ENCODE assay signal across 8 cellular contexts in the genomic region with DNA sequence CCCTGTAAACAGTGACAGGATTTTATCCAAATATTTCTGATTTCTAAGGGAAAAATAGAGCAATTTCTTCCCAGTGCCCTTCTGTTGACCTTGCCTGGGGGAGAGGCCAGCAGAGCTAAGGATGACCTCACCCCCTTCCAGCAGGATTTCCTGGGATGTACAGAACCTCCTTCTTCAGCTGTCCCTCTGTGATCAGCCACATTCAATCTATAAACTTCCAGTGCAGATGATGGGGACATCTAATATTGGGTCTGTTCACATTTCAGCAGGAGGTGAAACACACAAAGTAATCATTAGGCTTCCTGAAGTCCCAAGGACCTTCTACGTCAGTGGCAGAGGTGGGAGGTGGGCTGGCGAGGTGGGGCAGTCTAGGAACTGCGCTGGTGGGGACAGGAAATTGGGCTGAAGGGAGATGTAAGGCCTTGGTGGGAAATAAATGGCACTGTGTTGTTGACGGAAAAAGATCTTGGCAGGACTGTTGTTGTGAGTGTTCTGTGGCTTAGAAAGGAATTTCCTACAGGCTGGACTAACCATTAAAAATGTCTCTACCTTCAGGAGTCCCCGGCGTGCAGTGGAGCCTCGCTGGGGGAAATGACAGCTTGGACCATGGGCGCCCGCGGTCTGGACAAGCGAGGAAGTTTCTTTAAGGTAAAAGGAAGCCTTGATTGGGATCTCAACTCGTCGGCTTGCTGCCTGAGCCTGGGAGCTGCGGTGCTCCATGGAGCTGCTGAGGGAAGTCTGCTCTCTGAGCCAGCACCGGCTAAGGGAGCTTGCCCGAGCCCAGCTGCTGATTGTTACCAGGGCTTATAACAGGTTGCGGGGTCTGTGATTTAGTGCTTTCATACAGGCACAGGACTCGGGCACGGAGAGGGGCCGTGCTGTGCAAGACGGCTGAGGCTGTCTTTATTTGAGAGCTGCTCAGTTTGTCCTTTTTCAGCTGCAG.
DNase-seq lines count a peak whose midpoint lies in the region; ATAC-seq, FAIRE-seq and TF ChIP-seq lines count a peak whose summit lies in the region.

No MANE protein-coding gene starts in this region.

- 0 out of 22 replicates have a peak overlapping the region, but pooled peaks of 1 of the 11 experiments have one; percentile 8 for H3K27ac ChIP-seq in BLaER1 treated with 17β-estradiol and CSF1 and Interleukin-3, amounts not matched to agents 10 nM and 100 nM
- peak overlapping the region; percentile 76 for H3K27ac ChIP-seq in SJCRH30
- H3K27ac ChIP-seq in gastroesophageal sphincter: peak overlapping the region; percentile 69 to 90 (median 86)
- H3K27ac ChIP-seq in parathyroid adenoma: peak overlapping the region; percentile 72

- H3K4me3 Mint-ChIP-seq in stimulated activated effector memory CD8-positive, alpha-beta T cell treated with anti-CD3 and anti-CD28 coated beads, Interleukin-12 subunit alpha, Interleukin-12 subunit beta, amount 100 ng/mL, for 72 hours: no peak overlapping the region

- ATAC-seq in gastroesophageal sphincter: peak; percentile 50
- no peak for ATAC-seq in stimulated activated effector memory CD8-positive, alpha-beta T cell treated with anti-CD3 and anti-CD28 coated beads, Interleukin-12 subunit alpha, Interleukin-12 subunit beta, amount 100 ng/mL, for 72 hours
- ATAC-seq in HG03097 (IDR thresholded peaks at IDR 0.05; ENCODE audit: low FRiP score, unreplicated experiment): no peak

- no peak for FAIRE-seq in GM12891 (lab: Jason Lieb, UNC)

- WGBS in gastroesophageal sphincter (ENCODE audit: low coverage in 1 of 2), 2 donors: 4 to 10% methylated on average over 8 to 11 of the region's 21 CpGs

- H3K36me3 Mint-ChIP-seq in stimulated activated effector memory CD8-positive, alpha-beta T cell treated with anti-CD3 and anti-CD28 coated beads, Interleukin-12 subunit alpha, Interleukin-12 subunit beta, amount 100 ng/mL, for 72 hours: no peaks in the 10 kb centered on the region

- peak overlapping the region; percentile 34 to 70 (median 53) for H3K4me2 ChIP-seq in BLaER1 treated with 17β-estradiol and CSF1 and Interleukin-3, amounts not matched to agents 10 nM and 100 nM
- no peak overlapping the region for H3K4me2 ChIP-seq in parathyroid adenoma (ENCODE audit: low read length)

- peaks cover 7% of the 10 kb centered on the region for H3K79me2 ChIP-seq in parathyroid adenoma

- H3K9me3 ChIP-seq in BLaER1 treated with 17β-estradiol and CSF1 and Interleukin-3, amounts not matched to agents 10 nM and 100 nM (replicated peaks in 1 of 11): peaks cover 0 to 19% (median 0%) of the 10 kb centered on the region in 11 experiments; a peak in 4 of 22 replicates
- no peaks in the 10 kb centered on the region for H3K9me3 ChIP-seq in SJCRH30 (replicated peaks)
- H3K9me3 ChIP-seq in gastroesophageal sphincter: no peaks in the 10 kb centered on the region
- no peaks in the 10 kb centered on the region for H3K9me3 ChIP-seq in parathyroid adenoma (ENCODE audit: control insufficient read depth, low read length)

- no peaks in the 10 kb centered on the region for H3K9me3 Mint-ChIP-seq in stimulated activated effector memory CD8-positive, alpha-beta T cell treated with anti-CD3 and anti-CD28 coated beads, Interleukin-12 subunit alpha, Interleukin-12 subunit beta, amount 100 ng/mL, for 72 hours

- H3K4me3 ChIP-seq in BLaER1 treated with 17β-estradiol and CSF1 and Interleukin-3, amounts not matched to agents 10 nM and 100 nM: no peak overlapping the region
- H3K4me3 ChIP-seq in SJCRH30 (peak overlapping the region; percentile 53), gastroesophageal sphincter (peak overlapping the region; percentile 24 to 44), parathyroid adenoma (ENCODE audit: low read depth, low read length) (no peak overlapping the region)

- peaks cover 23 to 50% (median 32%) of the 10 kb centered on the region in 10 experiments; a peak in 19 of 20 replicates for H3K4me1 ChIP-seq in BLaER1 treated with 17β-estradiol and CSF1 and Interleukin-3, amounts not matched to agents 10 nM and 100 nM
- H3K4me1 ChIP-seq in SJCRH30 (peaks cover 25% of the 10 kb centered on the region), gastroesophageal sphincter (peaks cover 26 to 73% (median 51%) of the 10 kb centered on the region in 3 donors), parathyroid adenoma (peaks cover 2% of the 10 kb centered on the region)

- H4K20me1 ChIP-seq in BLaER1 treated with 17β-estradiol and CSF1 and Interleukin-3, amounts not matched to agents 10 nM and 100 nM: no peaks in the 10 kb centered on the region

- H3K9ac ChIP-seq in BLaER1 treated with 17β-estradiol and CSF1 and Interleukin-3, amounts not matched to agents 10 nM and 100 nM: no peak overlapping the region
- H3K9ac ChIP-seq in parathyroid adenoma: no peak overlapping the region

- no peaks in the 10 kb centered on the region for H3K4me1 Mint-ChIP-seq in stimulated activated effector memory CD8-positive, alpha-beta T cell treated with anti-CD3 and anti-CD28 coated beads, Interleukin-12 subunit alpha, Interleukin-12 subunit beta, amount 100 ng/mL, for 72 hours

- peaks cover 0 to 13% (median 0%) of the 10 kb centered on the region in 11 experiments; a peak in 4 of 22 replicates for H3K27me3 ChIP-seq in BLaER1 treated with 17β-estradiol and CSF1 and Interleukin-3, amounts not matched to agents 10 nM and 100 nM
- H3K27me3 ChIP-seq in SJCRH30 (no peaks in the 10 kb centered on the region), gastroesophageal sphincter (no peaks in the 10 kb centered on the region), parathyroid adenoma (ENCODE audit: control insufficient read depth, insufficient read depth, low read length) (no peaks in the 10 kb centered on the region)

- TF ChIP-seq POLR2A in gastroesophageal sphincter (IDR thresholded peaks at IDR 0.05) (no peak), GM12891 (IDR thresholded peaks at IDR 0.05; ENCODE audit: low read depth, low read length) (no peak)

- TF ChIP-seq CTCF in gastroesophageal sphincter (IDR thresholded peaks at IDR 0.05) (no peak), parathyroid adenoma (IDR thresholded peaks at IDR 0.05) (no peak)

- no peak overlapping the region for H2AFZ ChIP-seq in parathyroid adenoma

- TF ChIP-seq EP300 in gastroesophageal sphincter (IDR thresholded peaks at IDR 0.05): no peak

- DNase-seq in SJCRH30: peak; percentile 77 to 83
- DNase-seq in stimulated activated effector memory CD8-positive, alpha-beta T cell treated with anti-CD3 and anti-CD28 coated beads, Interleukin-12 subunit alpha, Interleukin-12 subunit beta, amount 100 ng/mL, for 72 hours (ENCODE audit: low spot score in 2 of 2): no peak
- DNase-seq in GM12891 (ENCODE audit: insufficient read length, low spot score): no peak
- DNase-seq in activated CD4-positive, alpha-beta T cell treated with anti-CD3 and anti-CD28 coated beads for 1 hour: no peak

- no peak overlapping the region for H3K27ac Mint-ChIP-seq in stimulated activated effector memory CD8-positive, alpha-beta T cell treated with anti-CD3 and anti-CD28 coated beads, Interleukin-12 subunit alpha, Interleukin-12 subunit beta, amount 100 ng/mL, for 72 hours

- peaks cover 0 to 22% (median 0%) of the 10 kb centered on the region in 11 experiments; a peak in 6 of 22 replicates for H3K36me3 ChIP-seq in BLaER1 treated with 17β-estradiol and CSF1 and Interleukin-3, amounts not matched to agents 10 nM and 100 nM
- H3K36me3 ChIP-seq in SJCRH30: no peaks in the 10 kb centered on the region
- peaks cover 0 to 29% of the 10 kb centered on the region in 2 donors for H3K36me3 ChIP-seq in gastroesophageal sphincter
- H3K36me3 ChIP-seq in parathyroid adenoma (ENCODE audit: control insufficient read depth, insufficient read depth, low read length): no peaks in the 10 kb centered on the region

TF ChIP-seq in GM12891, 5 proteins besides CTCF, POLR2A, EP300 and RAD21:
- no peak for TF ChIP-seq POU2F2 (IDR thresholded peaks at IDR 0.05; ENCODE audit: low read depth, low read length)
- no peak for TF ChIP-seq SPI1 (IDR thresholded peaks at IDR 0.05; ENCODE audit: low read depth, low read length)
- no peak for TF ChIP-seq TAF1 (IDR thresholded peaks at IDR 0.05; ENCODE audit: low read depth, low read length)
- no peak for TF ChIP-seq POLR2AphosphoS5 (IDR thresholded peaks at IDR 0.05; ENCODE audit: low read depth, low read length)
- TF ChIP-seq PAX5 (IDR thresholded peaks at IDR 0.05; ENCODE audit: insufficient read depth, low read length, severe bottlenecking): no peak
TF ChIP-seq in GM12891: peak in this region for 0.

Comparison
In these comparisons a context has a peak if more than half of its experiments do, and no peak if none do; other contexts are left out.
1. H3K4me3 ChIP-seq: peak in SJCRH30 (single experiment) and gastroesophageal sphincter (2 of 2); none in BLaER1 treated with 17β-estradiol and CSF1 and Interleukin-3, amounts not matched to agents 10 nM and 100 nM (0 of 10) and parathyroid adenoma (single experiment).
2. DNase-seq: peak in SJCRH30 (2 of 2); none in stimulated activated effector memory CD8-positive, alpha-beta T cell treated with anti-CD3 and anti-CD28 coated beads, Interleukin-12 subunit alpha, Interleukin-12 subunit beta, amount 100 ng/mL, for 72 hours (0 of 2), GM12891 (single experiment) and activated CD4-positive, alpha-beta T cell treated with anti-CD3 and anti-CD28 coated beads for 1 hour (single experiment).